8 cellular contexts compared by ENCODE assay signal in the genomic region with DNA sequence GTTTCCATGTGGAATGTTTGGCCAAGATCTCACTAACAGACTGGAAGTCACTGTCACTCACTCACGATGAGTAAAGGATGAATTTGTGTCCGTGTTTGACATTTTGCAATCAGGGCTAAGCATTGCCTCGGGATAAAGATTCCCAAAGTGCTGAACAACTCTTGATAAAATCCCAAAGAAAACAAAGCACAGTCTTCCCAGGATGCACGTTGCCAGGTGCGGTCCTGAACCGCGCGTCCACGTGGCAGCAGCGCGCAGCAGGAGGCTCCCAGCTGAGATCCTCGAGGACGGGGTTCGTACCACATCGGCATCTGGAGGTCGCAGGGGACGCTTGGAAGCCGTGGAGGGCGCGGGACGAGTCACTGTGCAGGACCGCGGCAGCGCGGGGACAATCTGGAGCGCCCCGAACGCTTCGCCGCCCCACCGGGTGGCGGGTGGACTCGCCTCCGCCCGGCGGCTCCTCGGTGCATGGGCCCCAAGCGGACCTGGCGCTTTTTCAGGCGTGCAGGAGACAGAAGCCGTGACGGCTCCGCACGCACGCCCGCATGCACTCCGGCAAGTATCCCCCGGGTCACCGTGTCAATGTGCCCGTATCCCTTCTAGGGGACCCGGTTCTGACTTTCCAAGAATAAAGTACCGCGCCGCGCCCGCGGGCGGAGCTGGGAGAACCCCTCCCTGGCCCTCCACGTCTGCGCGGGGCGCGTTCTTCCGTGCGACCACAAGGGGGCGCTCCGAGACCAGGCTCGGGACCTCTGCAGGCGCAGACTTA. TPM values are rescaled to one million over a fixed set of nuclear protein-coding genes. Genes with fewer than 3 reads are reported as not detected.
DNase-seq lines count a peak whose midpoint lies in the region; ATAC-seq and TF ChIP-seq lines count a peak whose summit lies in the region.

No MANE protein-coding gene starts in this region.

- H3K27me3 Mint-ChIP-seq in CD8-positive, alpha-beta memory T cell: peaks cover 31 to 44% of the 10 kb centered on the region in 2 donors
- peaks cover 11% of the 10 kb centered on the region for H3K27me3 Mint-ChIP-seq in osteocyte (ENCODE audit: unreplicated experiment)

- CTCF ChIA-PET in CD8-positive, alpha-beta memory T cell (lab: Charles Lee): interaction anchor here (0.7 to 7.8 kb wide), 11 partner anchors 10 to 87 kb away, joined by 3 to 83 read pairs (median 5); partner anchors contain the start of gene GP5

- H3K9me3 ChIP-seq in CD8-positive, alpha-beta memory T cell (ENCODE audit: low read length): no peaks in the 10 kb centered on the region
- no peaks in the 10 kb centered on the region for H3K9me3 ChIP-seq in thyroid gland

- peak; percentile 99 for TF ChIP-seq CTCF in foreskin keratinocyte (conservative IDR thresholded peaks at IDR 0.05)
- peak; percentile 99 for TF ChIP-seq CTCF in osteocyte (IDR thresholded peaks at IDR 0.05)
- peak; percentile 91 to 99 (median 98) for TF ChIP-seq CTCF in thyroid gland (IDR thresholded peaks at IDR 0.05)

- H3K36me3 Mint-ChIP-seq in CD8-positive, alpha-beta memory T cell: no peaks in the 10 kb centered on the region
- H3K36me3 Mint-ChIP-seq in osteocyte (ENCODE audit: unreplicated experiment): no peaks in the 10 kb centered on the region

- H3K27ac Mint-ChIP-seq in CD8-positive, alpha-beta memory T cell: no peak overlapping the region
- peak overlapping the region; percentile 10 for H3K27ac Mint-ChIP-seq in osteocyte (ENCODE audit: unreplicated experiment)

- intact Hi-C loops in thyroid gland (cut with DNase I): no loop called here

- peak overlapping the region; percentile 36 to 75 (median 54) for H3K4me3 Mint-ChIP-seq in CD8-positive, alpha-beta memory T cell
- H3K4me3 Mint-ChIP-seq in osteocyte (ENCODE audit: unreplicated experiment): peak overlapping the region; percentile 76

- peak; percentile 79 to 87 (median 80) for DNase-seq in CD8-positive, alpha-beta memory T cell
- DNase-seq in KBM-7 (peak; percentile 89), foreskin keratinocyte (peak in 1 of 2 donors; percentile 68), osteocyte (ENCODE audit: extremely low spot score, unreplicated experiment) (peak; percentile 97), thyroid gland (peak; percentile 87 to 91), NCI-H146 treated with DMSO at 0.1 percent for 48 hours (lab: John Stamatoyannopoulos, UW; ENCODE audit: unreplicated experiment) (no peak)
- peak; percentile 93 for DNase-seq in activated T-cell treated with anti-CD3 and anti-CD28 coated beads, Interleukin-2, amount 50 U/mL, for 1 hour

- 12 to 19% methylated on average over 11 to 34 of the region's 69 CpGs for WGBS in thyroid gland, 2 donors

- in situ Hi-C loops in KBM-7 (cut with MboI; ENCODE audit: low pct_unique_long_range_greater_than_20kb, low sequenced_read_pairs): no loop called here

- no peaks in the 10 kb centered on the region for H3K4me1 ChIP-seq in CD8-positive, alpha-beta memory T cell (ENCODE audit: insufficient read depth, low read length)
- H3K4me1 ChIP-seq in foreskin keratinocyte (peaks cover 16% of the 10 kb centered on the region), thyroid gland (peaks cover 15 to 32% of the 10 kb centered on the region in 2 donors)

- POLR2A ChIA-PET in CD8-positive, alpha-beta memory T cell (lab: Charles Lee): no interaction called here

- H3K27me3 ChIP-seq in CD8-positive, alpha-beta memory T cell (ENCODE audit: insufficient read depth, low read length, poor library complexity, severe bottlenecking): peaks cover 14% of the 10 kb centered on the region
- H3K27me3 ChIP-seq in foreskin keratinocyte (no peaks in the 10 kb centered on the region), thyroid gland (no peaks in the 10 kb centered on the region)

- no peak for TF ChIP-seq POLR2A in thyroid gland (IDR thresholded peaks at IDR 0.05)

- H3K4me1 Mint-ChIP-seq in CD8-positive, alpha-beta memory T cell: peaks cover 2 to 10% (median 5%) of the 10 kb centered on the region in 3 donors
- peaks cover 24% of the 10 kb centered on the region for H3K4me1 Mint-ChIP-seq in osteocyte (ENCODE audit: unreplicated experiment)

- H3K27ac ChIP-seq in CD8-positive, alpha-beta memory T cell (ENCODE audit: low read depth, low read length): no peak overlapping the region
- H3K27ac ChIP-seq in foreskin keratinocyte: peak overlapping the region; percentile 17
- H3K27ac ChIP-seq in thyroid gland: no peak overlapping the region

- no peaks in the 10 kb centered on the region for H3K9me3 Mint-ChIP-seq in CD8-positive, alpha-beta memory T cell
- H3K9me3 Mint-ChIP-seq in osteocyte (ENCODE audit: unreplicated experiment): no peaks in the 10 kb centered on the region

- no peaks in the 10 kb centered on the region for H3K36me3 ChIP-seq in CD8-positive, alpha-beta memory T cell (ENCODE audit: insufficient read depth, low read length)
- H3K36me3 ChIP-seq in thyroid gland: no peaks in the 10 kb centered on the region

- ATAC-seq in GM21619 (IDR thresholded peaks at IDR 0.05; ENCODE audit: unreplicated experiment) (peak; percentile 86), foreskin keratinocyte (peak; percentile 83)

- H3K4me3 ChIP-seq in CD8-positive, alpha-beta memory T cell (ENCODE audit: low read length): no peak overlapping the region
- H3K4me3 ChIP-seq in thyroid gland (replicated peaks in 1 of 3): peak overlapping the region in 1 of 3 donors; percentile 22

RNA-seq across cellular contexts. Expression of gene CPN2, which starts 17.7 kb away (rescaled TPM):
- not detected for total RNA-seq in CD8-positive, alpha-beta memory T cell
- not detected for polyA plus RNA-seq in CD8-positive, alpha-beta memory T cell
- total RNA-seq in foreskin keratinocyte (not detected in 2 replicates), osteocyte (not detected in 2 replicates), thyroid gland (not detected)
- not detected in 2 replicates for polyA plus RNA-seq in foreskin keratinocyte

RNA-seq across cellular contexts. Expression of gene LRRC15, which starts 36.1 kb away (rescaled TPM):
- total RNA-seq in CD8-positive, alpha-beta memory T cell: not detected
- not detected for polyA plus RNA-seq in CD8-positive, alpha-beta memory T cell
- not detected in 2 replicates for total RNA-seq in foreskin keratinocyte
- not detected in 2 replicates for polyA plus RNA-seq in foreskin keratinocyte
- total RNA-seq in osteocyte: 0.18 and 0.27 TPM in 2 replicates
- 1 to 10 TPM in 3 of 4 donors, under 1 TPM in 1; 0.79 to 6.7 (median 1.4) TPM for total RNA-seq in thyroid gland
